In the genomic region with DNA sequence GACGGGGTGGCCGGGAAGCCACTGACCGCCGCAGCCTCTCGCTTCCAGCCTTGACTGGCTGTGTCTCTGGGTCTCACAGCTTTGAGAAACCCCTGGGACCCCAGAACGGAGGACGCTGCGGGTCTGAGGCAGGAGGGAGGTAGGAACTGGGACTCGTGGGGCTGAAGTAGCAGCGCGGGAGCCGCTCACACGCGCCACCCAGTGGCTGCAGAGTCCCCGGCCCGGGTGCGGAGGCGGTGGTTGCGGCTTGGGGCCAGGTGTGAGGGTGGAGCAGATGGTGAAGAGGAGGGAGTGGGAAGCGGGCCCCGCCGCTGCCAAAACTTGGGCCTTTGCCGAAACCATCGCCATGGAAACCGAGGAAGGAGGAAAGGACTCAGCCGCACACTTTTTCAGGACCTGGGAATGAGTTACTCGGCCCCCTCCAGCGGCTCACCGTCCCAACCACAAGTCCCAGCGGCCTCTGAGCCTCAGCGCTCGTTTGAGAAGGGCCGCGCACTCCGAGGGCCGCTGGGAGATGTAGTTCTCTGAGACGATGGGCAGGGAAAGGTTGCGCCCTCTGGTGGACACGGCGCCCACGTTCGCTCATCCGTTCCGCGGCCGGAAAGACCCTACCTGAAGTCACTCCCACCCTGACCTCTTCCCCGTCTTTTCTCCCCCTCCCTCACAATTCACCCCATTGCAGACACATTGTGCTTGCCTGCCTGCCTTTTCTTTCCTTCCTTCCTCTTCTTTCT, we compare ENCODE assay signal across 1 cellular context.
TF ChIP-seq lines count a peak whose summit lies in the region.

No MANE protein-coding gene starts in this region.

TF ChIP-seq in HepG2, 621 proteins besides CTCF, POLR2A, EP300 and RAD21 (continued from another document and continues in another):
- TF ChIP-seq, protein P1, sequence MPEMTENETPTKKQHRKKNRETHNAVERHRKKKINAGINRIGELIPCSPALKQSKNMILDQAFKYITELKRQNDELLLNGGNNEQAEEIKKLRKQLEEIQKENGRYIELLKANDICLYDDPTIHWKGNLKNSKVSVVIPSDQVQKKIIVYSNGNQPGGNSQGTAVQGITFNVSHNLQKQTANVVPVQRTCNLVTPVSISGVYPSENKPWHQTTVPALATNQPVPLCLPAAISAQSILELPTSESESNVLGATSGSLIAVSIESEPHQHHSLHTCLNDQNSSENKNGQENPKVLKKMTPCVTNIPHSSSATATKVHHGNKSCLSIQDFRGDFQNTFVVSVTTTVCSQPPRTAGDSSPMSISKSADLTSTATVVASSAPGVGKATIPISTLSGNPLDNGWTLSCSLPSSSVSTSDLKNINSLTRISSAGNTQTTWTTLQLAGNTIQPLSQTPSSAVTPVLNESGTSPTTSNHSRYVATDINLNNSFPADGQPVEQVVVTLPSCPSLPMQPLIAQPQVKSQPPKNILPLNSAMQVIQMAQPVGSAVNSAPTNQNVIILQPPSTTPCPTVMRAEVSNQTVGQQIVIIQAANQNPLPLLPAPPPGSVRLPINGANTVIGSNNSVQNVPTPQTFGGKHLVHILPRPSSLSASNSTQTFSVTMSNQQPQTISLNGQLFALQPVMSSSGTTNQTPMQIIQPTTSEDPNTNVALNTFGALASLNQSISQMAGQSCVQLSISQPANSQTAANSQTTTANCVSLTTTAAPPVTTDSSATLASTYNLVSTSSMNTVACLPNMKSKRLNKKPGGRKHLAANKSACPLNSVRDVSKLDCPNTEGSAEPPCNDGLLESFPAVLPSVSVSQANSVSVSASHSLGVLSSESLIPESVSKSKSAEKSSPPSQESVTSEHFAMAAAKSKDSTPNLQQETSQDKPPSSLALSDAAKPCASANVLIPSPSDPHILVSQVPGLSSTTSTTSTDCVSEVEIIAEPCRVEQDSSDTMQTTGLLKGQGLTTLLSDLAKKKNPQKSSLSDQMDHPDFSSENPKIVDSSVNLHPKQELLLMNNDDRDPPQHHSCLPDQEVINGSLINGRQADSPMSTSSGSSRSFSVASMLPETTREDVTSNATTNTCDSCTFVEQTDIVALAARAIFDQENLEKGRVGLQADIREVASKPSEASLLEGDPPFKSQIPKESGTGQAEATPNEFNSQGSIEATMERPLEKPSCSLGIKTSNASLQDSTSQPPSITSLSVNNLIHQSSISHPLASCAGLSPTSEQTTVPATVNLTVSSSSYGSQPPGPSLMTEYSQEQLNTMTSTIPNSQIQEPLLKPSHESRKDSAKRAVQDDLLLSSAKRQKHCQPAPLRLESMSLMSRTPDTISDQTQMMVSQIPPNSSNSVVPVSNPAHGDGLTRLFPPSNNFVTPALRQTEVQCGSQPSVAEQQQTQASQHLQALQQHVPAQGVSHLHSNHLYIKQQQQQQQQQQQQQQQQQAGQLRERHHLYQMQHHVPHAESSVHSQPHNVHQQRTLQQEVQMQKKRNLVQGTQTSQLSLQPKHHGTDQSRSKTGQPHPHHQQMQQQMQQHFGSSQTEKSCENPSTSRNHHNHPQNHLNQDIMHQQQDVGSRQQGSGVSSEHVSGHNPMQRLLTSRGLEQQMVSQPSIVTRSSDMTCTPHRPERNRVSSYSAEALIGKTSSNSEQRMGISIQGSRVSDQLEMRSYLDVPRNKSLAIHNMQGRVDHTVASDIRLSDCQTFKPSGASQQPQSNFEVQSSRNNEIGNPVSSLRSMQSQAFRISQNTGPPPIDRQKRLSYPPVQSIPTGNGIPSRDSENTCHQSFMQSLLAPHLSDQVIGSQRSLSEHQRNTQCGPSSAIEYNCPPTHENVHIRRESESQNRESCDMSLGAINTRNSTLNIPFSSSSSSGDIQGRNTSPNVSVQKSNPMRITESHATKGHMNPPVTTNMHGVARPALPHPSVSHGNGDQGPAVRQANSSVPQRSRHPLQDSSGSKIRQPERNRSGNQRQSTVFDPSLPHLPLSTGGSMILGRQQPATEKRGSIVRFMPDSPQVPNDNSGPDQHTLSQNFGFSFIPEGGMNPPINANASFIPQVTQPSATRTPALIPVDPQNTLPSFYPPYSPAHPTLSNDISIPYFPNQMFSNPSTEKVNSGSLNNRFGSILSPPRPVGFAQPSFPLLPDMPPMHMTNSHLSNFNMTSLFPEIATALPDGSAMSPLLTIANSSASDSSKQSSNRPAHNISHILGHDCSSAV (CRISPR knock-in tag; IDR thresholded peaks at IDR 0.05; ENCODE audit: borderline replicate concordance), result no peak
- no peak for TF ChIP-seq ZNF580 (CRISPR knock-in tag; IDR thresholded peaks at IDR 0.05; ENCODE audit: borderline replicate concordance, low read depth)
- TF ChIP-seq REPIN1 (CRISPR knock-in tag; IDR thresholded peaks at IDR 0.05; ENCODE audit: borderline replicate concordance, low read depth), result peak; percentile 19; the same call in 1 of the 2 replicates
- peak; percentile 37 for TF ChIP-seq ZEB1 (IDR thresholded peaks at IDR 0.05; ENCODE audit: insufficient replicate concordance, low read depth)
- no peak for TF ChIP-seq EED (CRISPR knock-in tag; IDR thresholded peaks at IDR 0.05)
- TF ChIP-seq CAMTA2 (CRISPR knock-in tag; IDR thresholded peaks at IDR 0.05; ENCODE audit: borderline replicate concordance), result 0 out of 2 replicates have a peak, but pooled peaks have one; percentile 50
- TF ChIP-seq LCORL (IDR thresholded peaks at IDR 0.05), result no peak
- peak; percentile 61 for TF ChIP-seq LCORL (CRISPR knock-in tag; IDR thresholded peaks at IDR 0.05)
- no peak for TF ChIP-seq TCF7 (IDR thresholded peaks at IDR 0.05; ENCODE audit: low read depth)
- peak; percentile 69 for TF ChIP-seq RBFOX2 (IDR thresholded peaks at IDR 0.05; ENCODE audit: low read depth, low read length)
- TF ChIP-seq ARNT2 (CRISPR knock-in tag; IDR thresholded peaks at IDR 0.05; ENCODE audit: low read depth), result peak; percentile 68
- no peak for TF ChIP-seq FOXJ3 (CRISPR knock-in tag; IDR thresholded peaks at IDR 0.05; ENCODE audit: borderline replicate concordance)
- no peak for TF ChIP-seq RORA (CRISPR knock-in tag; IDR thresholded peaks at IDR 0.05)
- peak; percentile 35; the same call in 1 of the 2 replicates for TF ChIP-seq SP4 (CRISPR knock-in tag; IDR thresholded peaks at IDR 0.05)
- TF ChIP-seq, protein P2, sequence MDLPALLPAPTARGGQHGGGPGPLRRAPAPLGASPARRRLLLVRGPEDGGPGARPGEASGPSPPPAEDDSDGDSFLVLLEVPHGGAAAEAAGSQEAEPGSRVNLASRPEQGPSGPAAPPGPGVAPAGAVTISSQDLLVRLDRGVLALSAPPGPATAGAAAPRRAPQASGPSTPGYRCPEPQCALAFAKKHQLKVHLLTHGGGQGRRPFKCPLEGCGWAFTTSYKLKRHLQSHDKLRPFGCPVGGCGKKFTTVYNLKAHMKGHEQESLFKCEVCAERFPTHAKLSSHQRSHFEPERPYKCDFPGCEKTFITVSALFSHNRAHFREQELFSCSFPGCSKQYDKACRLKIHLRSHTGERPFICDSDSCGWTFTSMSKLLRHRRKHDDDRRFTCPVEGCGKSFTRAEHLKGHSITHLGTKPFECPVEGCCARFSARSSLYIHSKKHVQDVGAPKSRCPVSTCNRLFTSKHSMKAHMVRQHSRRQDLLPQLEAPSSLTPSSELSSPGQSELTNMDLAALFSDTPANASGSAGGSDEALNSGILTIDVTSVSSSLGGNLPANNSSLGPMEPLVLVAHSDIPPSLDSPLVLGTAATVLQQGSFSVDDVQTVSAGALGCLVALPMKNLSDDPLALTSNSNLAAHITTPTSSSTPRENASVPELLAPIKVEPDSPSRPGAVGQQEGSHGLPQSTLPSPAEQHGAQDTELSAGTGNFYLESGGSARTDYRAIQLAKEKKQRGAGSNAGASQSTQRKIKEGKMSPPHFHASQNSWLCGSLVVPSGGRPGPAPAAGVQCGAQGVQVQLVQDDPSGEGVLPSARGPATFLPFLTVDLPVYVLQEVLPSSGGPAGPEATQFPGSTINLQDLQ (CRISPR knock-in tag; IDR thresholded peaks at IDR 0.05), result no peak
- no peak for TF ChIP-seq ATF7-NPFF (CRISPR knock-in tag; IDR thresholded peaks at IDR 0.05; ENCODE audit: low read depth)
- no peak for TF ChIP-seq BHLHE40 (IDR thresholded peaks at IDR 0.05; ENCODE audit: low read length)
- TF ChIP-seq ZBTB7A (CRISPR knock-in tag; IDR thresholded peaks at IDR 0.05), result no peak
- TF ChIP-seq, protein P3, sequence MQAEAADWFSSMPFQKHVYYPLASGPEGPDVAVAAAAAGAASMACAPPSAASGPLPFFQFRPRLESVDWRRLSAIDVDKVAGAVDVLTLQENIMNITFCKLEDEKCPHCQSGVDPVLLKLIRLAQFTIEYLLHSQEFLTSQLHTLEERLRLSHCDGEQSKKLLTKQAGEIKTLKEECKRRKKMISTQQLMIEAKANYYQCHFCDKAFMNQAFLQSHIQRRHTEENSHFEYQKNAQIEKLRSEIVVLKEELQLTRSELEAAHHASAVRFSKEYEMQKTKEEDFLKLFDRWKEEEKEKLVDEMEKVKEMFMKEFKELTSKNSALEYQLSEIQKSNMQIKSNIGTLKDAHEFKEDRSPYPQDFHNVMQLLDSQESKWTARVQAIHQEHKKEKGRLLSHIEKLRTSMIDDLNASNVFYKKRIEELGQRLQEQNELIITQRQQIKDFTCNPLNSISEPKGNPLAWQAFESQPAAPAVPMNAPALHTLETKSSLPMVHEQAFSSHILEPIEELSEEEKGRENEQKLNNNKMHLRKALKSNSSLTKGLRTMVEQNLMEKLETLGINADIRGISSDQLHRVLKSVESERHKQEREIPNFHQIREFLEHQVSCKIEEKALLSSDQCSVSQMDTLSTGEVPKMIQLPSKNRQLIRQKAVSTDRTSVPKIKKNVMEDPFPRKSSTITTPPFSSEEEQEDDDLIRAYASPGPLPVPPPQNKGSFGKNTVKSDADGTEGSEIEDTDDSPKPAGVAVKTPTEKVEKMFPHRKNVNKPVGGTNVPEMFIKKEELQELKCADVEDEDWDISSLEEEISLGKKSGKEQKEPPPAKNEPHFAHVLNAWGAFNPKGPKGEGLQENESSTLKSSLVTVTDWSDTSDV (CRISPR knock-in tag; IDR thresholded peaks at IDR 0.05), result no peak
- peak; percentile 80; the same call in 1 of the 2 replicates for TF ChIP-seq ARID4A (CRISPR knock-in tag; IDR thresholded peaks at IDR 0.05; ENCODE audit: borderline replicate concordance)
- TF ChIP-seq PCBP2 (optimal IDR thresholded peaks at IDR 0.05; ENCODE audit: low read depth, low read length, poor library complexity, severe bottlenecking), result no peak
- no peak for TF ChIP-seq SNAPC5 (CRISPR knock-in tag; IDR thresholded peaks at IDR 0.05; ENCODE audit: borderline replicate concordance)
- TF ChIP-seq SKI (IDR thresholded peaks at IDR 0.05; ENCODE audit: partially characterized antibody), result no peak
- no peak for TF ChIP-seq ZNF232 (CRISPR knock-in tag; IDR thresholded peaks at IDR 0.05; ENCODE audit: borderline replicate concordance)
- TF ChIP-seq NFATC3 (CRISPR knock-in tag; IDR thresholded peaks at IDR 0.05), result 0 out of 2 replicates have a peak, but pooled peaks have one; percentile 57
- peak; percentile 52; the same call in 1 of the 2 replicates for TF ChIP-seq ZSCAN29 (CRISPR knock-in tag; conservative IDR thresholded peaks at IDR 0.05)
- TF ChIP-seq MAFG (CRISPR knock-in tag; IDR thresholded peaks at IDR 0.05), result no peak
- TF ChIP-seq ZNF3 (CRISPR knock-in tag; IDR thresholded peaks at IDR 0.05), result no peak
- no peak for TF ChIP-seq ISX (CRISPR knock-in tag; conservative IDR thresholded peaks at IDR 0.05)
- peak; percentile 51; the same call in 1 of the 2 replicates for TF ChIP-seq ETV6 (CRISPR knock-in tag; conservative IDR thresholded peaks at IDR 0.05)
- no peak for TF ChIP-seq PRMT3 (CRISPR knock-in tag; IDR thresholded peaks at IDR 0.05; ENCODE audit: borderline replicate concordance, low read depth)
